ENCODE assay signal across 10 cellular contexts in the genomic region with DNA sequence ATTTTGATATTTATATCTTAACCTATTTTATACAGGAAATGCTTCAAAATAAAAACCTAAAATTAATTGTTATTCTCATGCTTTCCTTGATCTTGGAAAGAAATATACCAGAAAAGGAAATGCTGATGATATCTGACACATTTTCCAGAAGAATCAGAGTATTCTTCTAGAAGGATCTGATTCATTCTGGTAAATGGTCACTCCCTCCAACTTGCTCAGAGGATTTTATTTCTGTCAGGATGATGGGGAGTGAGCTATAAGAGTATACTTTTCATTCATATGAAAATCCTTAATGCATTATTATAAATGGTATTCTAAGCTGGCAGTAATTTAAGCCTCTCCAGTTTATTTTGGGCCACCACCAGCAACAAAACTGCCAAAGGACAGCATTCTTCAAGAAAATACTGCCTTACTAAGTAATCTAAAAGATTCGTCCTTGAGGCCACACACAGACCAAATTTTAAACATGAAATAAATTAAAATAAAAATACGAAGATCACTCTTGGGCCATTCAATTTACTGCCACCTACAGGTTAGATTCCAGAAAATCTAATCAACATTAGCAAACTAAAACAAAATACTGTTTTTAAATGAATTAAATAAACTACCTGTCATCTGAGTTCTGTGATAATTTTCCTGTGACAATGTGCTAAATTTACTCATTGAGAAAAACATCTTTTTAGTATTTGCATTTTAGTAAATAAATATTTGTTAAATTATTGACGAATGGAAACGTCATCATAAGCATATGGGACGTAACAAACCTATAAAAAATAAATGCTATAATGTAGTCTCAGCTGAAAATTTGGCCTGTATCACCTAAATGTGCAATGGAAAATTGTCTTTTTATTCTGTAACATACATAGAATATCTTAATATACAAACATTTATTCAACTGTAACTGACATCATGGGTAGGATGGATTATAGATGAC.
DNase-seq lines count a peak whose midpoint lies in the region; ATAC-seq and TF ChIP-seq lines count a peak whose summit lies in the region.
"Had no signal": no experiment of that assay in that cellular context is flagged by ENCODE, and none has a peak within 500 bp of the region (broad histone marks: within the 10 kb centered on the region; RNA-seq: fewer than 3 reads in every experiment).

No MANE protein-coding gene starts in this region.

- intact Hi-C loops in heart left ventricle (cut with DNase I): loop anchor here in 3 of 10 donors (10.0 kb wide), 3 partner anchors 68 to 238 kb away; a partner anchor contains a TSS
- intact Hi-C loops in cardiac septum (cut with DNase I): no loop called here
- intact Hi-C loops in transverse colon (cut with DNase I; ENCODE audit: low total_unique reads): no loop called here

- TF ChIP-seq CTCF in heart left ventricle (IDR thresholded peaks at IDR 0.05) (peak in 10 of 12 donors; percentile 15 to 50 (median 36)), SK-N-SH (IDR thresholded peaks at IDR 0.05) (peak; percentile 79), fibroblast of mammary gland (conservative IDR thresholded peaks at IDR 0.05; ENCODE audit: control insufficient read depth, insufficient read depth, low read depth, low read length) (peak; percentile 51), transverse colon (IDR thresholded peaks at IDR 0.05) (peak in 4 of 5 experiments; percentile 14 to 36 (median 20))

- no peak for ATAC-seq in heart left ventricle
- ATAC-seq in GM18502 (IDR thresholded peaks at IDR 0.05; ENCODE audit: poor library complexity, unreplicated experiment): no peak

- no peak overlapping the region for H3K9ac ChIP-seq in SK-N-SH

- H3K27ac ChIP-seq in heart left ventricle (no peak overlapping the region), SK-N-SH (ENCODE audit: low read depth in 2 of 2, low read length in 1 of 2) (no peak overlapping the region), transverse colon (no peak overlapping the region)

- TF ChIP-seq RAD21 in SK-N-SH (IDR thresholded peaks at IDR 0.05; ENCODE audit: low read length): peak; percentile 35

- WGBS in heart left ventricle, 4 donors: 70 to 78% (median 73%) methylated on average over 5 of the region's 5 CpGs
- WGBS in SK-N-SH (ENCODE audit: low lambda C conversion rate): 78% methylated on average over 5 of the region's 5 CpGs
- WGBS in transverse colon (ENCODE audit: low coverage in 1 of 2), 2 donors: 63 to 70% methylated on average over 5 of the region's 5 CpGs

- in situ Hi-C loops in transverse colon (cut with MboI; ENCODE audit: low pct_ligation_motif_present in 1 of 4, low pct_unique_long_range_greater_than_20kb in 1 of 4, low sequenced_read_pairs in 3 of 4): no loop called here

- POLR2A ChIA-PET in SK-N-SH (lab: Yijun Ruan, JAX): interaction anchor here (0.6 kb wide), 1 partner anchor 183 kb away, joined by 4 read pairs; no protein-coding TSS in a partner anchor

- no peak for DNase-seq in heart left ventricle
- DNase-seq in cardiac septum (ENCODE audit: low spot score): no peak
- no peak for DNase-seq in SK-N-SH
- peak; percentile 23 for DNase-seq in fibroblast of mammary gland (ENCODE audit: low read depth)
- no peak for DNase-seq in transverse colon
- no peak for DNase-seq in mesenteric fat pad (ENCODE audit: low spot score)
- no peak for DNase-seq in activated CD4-positive, alpha-beta T cell treated with anti-CD3 and anti-CD28 coated beads, Interleukin-2, amount 50 U/mL, for 48 hours
- DNase-seq: activated B cell treated with CpG ODN at 0.5 μM for 24 hours, posterior cingulate gyrus had no signal

- H3K36me3 ChIP-seq in heart left ventricle: no peaks in the 10 kb centered on the region
- H3K36me3 ChIP-seq in SK-N-SH (replicated peaks in 1 of 2; ENCODE audit: control insufficient read depth in 1 of 2, insufficient read depth in 2 of 2, low read length in 1 of 2): no peaks in the 10 kb centered on the region
- H3K36me3 ChIP-seq in transverse colon: no peaks in the 10 kb centered on the region

- no peaks in the 10 kb centered on the region for H3K9me2 ChIP-seq in SK-N-SH

- TF ChIP-seq EP300 in SK-N-SH (IDR thresholded peaks at IDR 0.05; ENCODE audit: borderline replicate concordance in 1 of 2, low read depth in 1 of 2, low read length in 1 of 2) (no peak), transverse colon (IDR thresholded peaks at IDR 0.05; ENCODE audit: low read depth) (no peak)

- no peaks in the 10 kb centered on the region for H3K79me2 ChIP-seq in SK-N-SH (ENCODE audit: insufficient read depth)

- H3K27me3 ChIP-seq in heart left ventricle (no peaks in the 10 kb centered on the region), SK-N-SH (ENCODE audit: insufficient read depth) (no peaks in the 10 kb centered on the region), transverse colon (no peaks in the 10 kb centered on the region)

- no peak for TF ChIP-seq POLR2A in heart left ventricle (IDR thresholded peaks at IDR 0.05)
- no peak for TF ChIP-seq POLR2A in transverse colon (IDR thresholded peaks at IDR 0.05)

- H3K4me1 ChIP-seq in heart left ventricle (peaks cover 0 to 29% (median 8%) of the 10 kb centered on the region in 12 donors), SK-N-SH (ENCODE audit: control insufficient read depth in 1 of 2, insufficient read depth in 2 of 2, low read depth in 1 of 2, low read length in 1 of 2) (peaks cover 0 to 7% of the 10 kb centered on the region in 2 experiments; a peak in 2 of 4 replicates), transverse colon (peaks cover 0 to 13% (median under 1%) of the 10 kb centered on the region in 4 donors)

- no peaks in the 10 kb centered on the region for H3F3A ChIP-seq in SK-N-SH (replicated peaks; ENCODE audit: insufficient read depth)

- H4K20me1 ChIP-seq in SK-N-SH (ENCODE audit: insufficient read depth): no peaks in the 10 kb centered on the region

- no peak overlapping the region for H2AFZ ChIP-seq in SK-N-SH (ENCODE audit: low read depth)

- CTCF ChIA-PET in SK-N-SH (lab: Yijun Ruan, JAX): interaction anchor here (0.7 to 3.0 kb wide), 14 partner anchors 9 to 252 kb away, joined by 3 to 14 read pairs (median 4); no protein-coding TSS in a partner anchor

- H3K9me3 ChIP-seq in heart left ventricle: no peaks in the 10 kb centered on the region
- H3K9me3 ChIP-seq in SK-N-SH: no peaks in the 10 kb centered on the region
- H3K9me3 ChIP-seq in transverse colon: no peaks in the 10 kb centered on the region

- H3K4me3 ChIP-seq in heart left ventricle: no peak overlapping the region
- no peak overlapping the region for H3K4me3 ChIP-seq in SK-N-SH (ENCODE audit: low read depth in 2 of 2, low read length in 1 of 2)
- H3K4me3 ChIP-seq in fibroblast of mammary gland (ENCODE audit: control insufficient read depth, low read depth, low read length): no peak overlapping the region
- H3K4me3 ChIP-seq in transverse colon: no peak overlapping the region

- no peak overlapping the region for H3K4me2 ChIP-seq in SK-N-SH

TF ChIP-seq in SK-N-SH, 30 proteins besides CTCF, POLR2A, EP300 and RAD21 (continues in another document):
- TF ChIP-seq, protein P1, sequence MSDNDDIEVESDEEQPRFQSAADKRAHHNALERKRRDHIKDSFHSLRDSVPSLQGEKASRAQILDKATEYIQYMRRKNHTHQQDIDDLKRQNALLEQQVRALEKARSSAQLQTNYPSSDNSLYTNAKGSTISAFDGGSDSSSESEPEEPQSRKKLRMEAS (IDR thresholded peaks at IDR 0.05; ENCODE audit: low read depth): no peak
- TF ChIP-seq MEF2A (IDR thresholded peaks at IDR 0.05; ENCODE audit: borderline replicate concordance, low read depth): no peak
- TF ChIP-seq SIN3A (IDR thresholded peaks at IDR 0.05; ENCODE audit: borderline replicate concordance, low read depth, low read length): no peak
- TF ChIP-seq FOXM1 (IDR thresholded peaks at IDR 0.05; ENCODE audit: low read depth): no peak
- TF ChIP-seq RFX5 (IDR thresholded peaks at IDR 0.05; ENCODE audit: low read length): no peak
- TF ChIP-seq TEAD4 (IDR thresholded peaks at IDR 0.05; ENCODE audit: borderline replicate concordance, insufficient read depth): no peak
- TF ChIP-seq ELF1 (IDR thresholded peaks at IDR 0.05): no peak
- no peak for TF ChIP-seq EZH2phosphoT487 (IDR thresholded peaks at IDR 0.05; ENCODE audit: borderline replicate concordance, low read depth)
- no peak for TF ChIP-seq JUND (IDR thresholded peaks at IDR 0.05)
- no peak for TF ChIP-seq GABPA (IDR thresholded peaks at IDR 0.05; ENCODE audit: low read depth)
- TF ChIP-seq, protein P2, sequence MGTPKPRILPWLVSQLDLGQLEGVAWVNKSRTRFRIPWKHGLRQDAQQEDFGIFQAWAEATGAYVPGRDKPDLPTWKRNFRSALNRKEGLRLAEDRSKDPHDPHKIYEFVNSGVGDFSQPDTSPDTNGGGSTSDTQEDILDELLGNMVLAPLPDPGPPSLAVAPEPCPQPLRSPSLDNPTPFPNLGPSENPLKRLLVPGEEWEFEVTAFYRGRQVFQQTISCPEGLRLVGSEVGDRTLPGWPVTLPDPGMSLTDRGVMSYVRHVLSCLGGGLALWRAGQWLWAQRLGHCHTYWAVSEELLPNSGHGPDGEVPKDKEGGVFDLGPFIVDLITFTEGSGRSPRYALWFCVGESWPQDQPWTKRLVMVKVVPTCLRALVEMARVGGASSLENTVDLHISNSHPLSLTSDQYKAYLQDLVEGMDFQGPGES (IDR thresholded peaks at IDR 0.05; ENCODE audit: low read depth, low read length): no peak
- no peak for TF ChIP-seq POLR2AphosphoS5 (IDR thresholded peaks at IDR 0.05; ENCODE audit: low read depth, low read length)
- no peak for TF ChIP-seq GATA2 (CRISPR knock-in tag; IDR thresholded peaks at IDR 0.05)
- TF ChIP-seq, protein P3, sequence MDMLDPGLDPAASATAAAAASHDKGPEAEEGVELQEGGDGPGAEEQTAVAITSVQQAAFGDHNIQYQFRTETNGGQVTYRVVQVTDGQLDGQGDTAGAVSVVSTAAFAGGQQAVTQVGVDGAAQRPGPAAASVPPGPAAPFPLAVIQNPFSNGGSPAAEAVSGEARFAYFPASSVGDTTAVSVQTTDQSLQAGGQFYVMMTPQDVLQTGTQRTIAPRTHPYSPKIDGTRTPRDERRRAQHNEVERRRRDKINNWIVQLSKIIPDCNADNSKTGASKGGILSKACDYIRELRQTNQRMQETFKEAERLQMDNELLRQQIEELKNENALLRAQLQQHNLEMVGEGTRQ (IDR thresholded peaks at IDR 0.05; ENCODE audit: borderline replicate concordance, low read depth, low read length): no peak
- TF ChIP-seq TAF1 (IDR thresholded peaks at IDR 0.05; ENCODE audit: borderline replicate concordance, low read depth, low read length): no peak
- TF ChIP-seq FOSL2 (IDR thresholded peaks at IDR 0.05; ENCODE audit: borderline replicate concordance, low read depth): no peak
- no peak for TF ChIP-seq SMC3 (IDR thresholded peaks at IDR 0.05; ENCODE audit: low read depth, low read length)
- TF ChIP-seq YY1 (IDR thresholded peaks at IDR 0.05; ENCODE audit: low read depth): no peak

Comparison
In these comparisons a context has a peak if more than half of its experiments do, and no peak if none do; other contexts are left out.
1. CTCF ChIP-seq: peak in every context shown above with its lines; median percentile 79 in SK-N-SH; 51 in fibroblast of mammary gland; 36 in heart left ventricle; 20 in transverse colon.